28 cellular contexts compared by ENCODE assay signal in genomic region chr21:33866851-33867250, GRCh38. TPM values are rescaled to one million over a fixed set of nuclear protein-coding genes. Genes with fewer than 3 reads are reported as not detected.
DNase-seq lines count a peak whose midpoint lies in the region; ATAC-seq and TF ChIP-seq lines count a peak whose summit lies in the region.
"Had no signal": no experiment of that assay in that cellular context is flagged by ENCODE, and none has a peak within 500 bp of the region (broad histone marks: within the 10 kb centered on the region; RNA-seq: fewer than 3 reads in every experiment).

No MANE protein-coding gene starts in this region.

- H3K4me1 ChIP-seq in transverse colon = no peaks in the 10 kb centered on the region
- H3K4me1 ChIP-seq: A549, ascending aorta, prostate gland had no signal

- TF ChIP-seq EP300 in transverse colon (IDR thresholded peaks at IDR 0.05; ENCODE audit: low read depth) = no peak

- H3K4me3 ChIP-seq in HFF-Myc (replicated peaks; ENCODE audit: low read depth, low read length) (no peak overlapping the region), transverse colon (no peak overlapping the region)
- H3K4me3 ChIP-seq: A549, ascending aorta, prostate gland, thoracic aorta had no signal

- no peaks in the 10 kb centered on the region for H3K36me3 ChIP-seq in transverse colon
- H3K36me3 ChIP-seq: ascending aorta, neutrophil, prostate gland, thoracic aorta had no signal

- ATAC-seq in GM18858 (IDR thresholded peaks at IDR 0.05; ENCODE audit: unreplicated experiment) = no peak
- ATAC-seq: A549; effector memory CD8-positive, alpha-beta T cell had no signal

- no peak overlapping the region for H3K27ac ChIP-seq in transverse colon
- H3K27ac ChIP-seq: A549, ascending aorta, neutrophil, prostate gland, thoracic aorta had no signal

- 72% methylated on average over 2 of the region's 2 CpGs; no CpG with 5 or more reads in 1 of the 2 donors for WGBS in transverse colon (ENCODE audit: low coverage in 1 of 2), 2 donors

- DNase-seq in AG08396 (ENCODE audit: low spot score) (peak; percentile 72), HFF-Myc (ENCODE audit: extremely low read depth, low read depth) (peak; percentile 26), amniotic epithelial cell (ENCODE audit: low read depth) (peak; percentile 54), iris pigment epithelial cell (ENCODE audit: low read depth) (peak; percentile 24), transverse colon (no peak), NCI-H146 treated with DMSO at 0.1 percent for 48 hours (lab: John Stamatoyannopoulos, UW; ENCODE audit: unreplicated experiment) (no peak)
- no peak for DNase-seq in activated naive CD4-positive, alpha-beta T cell (lab: John Stamatoyannopoulos, UW)
- DNase-seq: activated CD4-positive, alpha-beta memory T cell treated with anti-CD3 and anti-CD28 coated beads, Interleukin-2, amount 10 ng/mL, durations not matched to agents 7 days and 5 days; activated CD4-positive, alpha-beta T cell treated with anti-CD3 and anti-CD28 coated beads for 1 hour; activated CD8-positive, alpha-beta memory T cell treated with anti-CD3 and anti-CD28 coated beads, Interleukin-2, amount 50 U/mL, for 48 hours; caudate nucleus; cortex of kidney; DMS53; effector memory CD8-positive, alpha-beta T cell; erythroblast; islet precursor cell; naive B cell; NCI-H1092 treated with DMSO at 0.1 percent for 48 hours; NCI-H187 treated with DMSO at 0.1 percent for 48 hours; NCI-H526; NK-92 treated with Interleukin-12 subunit alpha and Interleukin-12 subunit beta, amount 100 ng/mL, for 24 hours; stimulated activated naive CD8-positive, alpha-beta T cell treated with anti-CD3 and anti-CD28 coated beads, Interleukin-15, Interleukin-2, amounts not matched to agents 100 U/mL and 50 U/mL, for 24 hours had no signal

- H3K27me3 ChIP-seq in transverse colon = no peaks in the 10 kb centered on the region
- H3K27me3 ChIP-seq: ascending aorta, neutrophil had no signal

- no peaks in the 10 kb centered on the region for H3K9me3 ChIP-seq in transverse colon
- H3K9me3 ChIP-seq: A549, ascending aorta, neutrophil, prostate gland, thoracic aorta had no signal

- no peak for TF ChIP-seq POLR2A in transverse colon (IDR thresholded peaks at IDR 0.05)

- in situ Hi-C loops in transverse colon (cut with MboI; ENCODE audit: low pct_ligation_motif_present in 1 of 4, low pct_unique_long_range_greater_than_20kb in 1 of 4, low sequenced_read_pairs in 3 of 4) = no loop called here

- TF ChIP-seq CTCF in HFF-Myc (IDR thresholded peaks at IDR 0.05; ENCODE audit: low read depth, low read length, missing control alignments) = no peak
- TF ChIP-seq CTCF in transverse colon (IDR thresholded peaks at IDR 0.05) = no peak

- intact Hi-C loops in transverse colon (cut with DNase I; ENCODE audit: low total_unique reads) = no loop called here

RNA-seq across cellular contexts. Expression of gene ATP5PO, which starts 48.8 kb away (rescaled TPM):
- total RNA-seq in transverse colon = 100 to 1,000 TPM in 2 of 4 donors, 10 to 100 TPM in 2; 65.1 to 375 (median 193) TPM

Comparison
In these comparisons a context has a peak if more than half of its experiments do, and no peak if none do; other contexts are left out.
1. DNase-seq: peak in AG08396 (single experiment), HFF-Myc (single experiment), amniotic epithelial cell (single experiment) and iris pigment epithelial cell (single experiment); none in transverse colon (single experiment), activated naive CD4-positive, alpha-beta T cell (0 of 4) and NCI-H146 treated with DMSO at 0.1 percent for 48 hours (single experiment).